Comparison of ENCODE assay signal across 7 cellular contexts in genomic region chr5:139134906-139135305, GRCh38.
"Had no signal": no experiment of that assay in that cellular context is flagged by ENCODE, and none has a peak within 500 bp of the region (broad histone marks: within the 10 kb centered on the region; RNA-seq: fewer than 3 reads in every experiment).

No MANE protein-coding gene starts in this region.

- DNase-seq: activated CD4-positive, alpha-beta T cell treated with anti-CD3 and anti-CD28 coated beads for 48 hours; activated naive CD4-positive, alpha-beta T cell treated with anti-CD3 and anti-CD28 coated beads for 36 hours; effector CD8-positive, alpha-beta T cell; kidney; stimulated activated naive CD4-positive, alpha-beta T cell; testis had no signal

- H3K27ac Mint-ChIP-seq: activated naive CD4-positive, alpha-beta T cell treated with anti-CD3 and anti-CD28 coated beads for 36 hours had no signal

- FAIRE-seq: kidney had no signal

- H3K4me3 Mint-ChIP-seq: activated naive CD4-positive, alpha-beta T cell treated with anti-CD3 and anti-CD28 coated beads for 36 hours had no signal

- H3K27ac ChIP-seq: coronary artery, testis had no signal

- H3K9me3 Mint-ChIP-seq: activated naive CD4-positive, alpha-beta T cell treated with anti-CD3 and anti-CD28 coated beads for 36 hours had no signal

- H3K27me3 ChIP-seq: testis had no signal
